Comparison of ENCODE assay signal across 8 cellular contexts in genomic region chr17:39069114-39069756, GRCh38.
DNase-seq lines count a peak whose midpoint lies in the region; ATAC-seq and TF ChIP-seq lines count a peak whose summit lies in the region.

No MANE protein-coding gene starts in this region.

- H3K4me3 ChIP-seq in MM.1S (ENCODE audit: low read length) (no peak overlapping the region), fibroblast of pulmonary artery (replicated peaks; ENCODE audit: low read depth, low read length) (no peak overlapping the region), neuronal stem cell (ENCODE audit: low read length in 2 of 2) (no peak overlapping the region)

- H3K4ac ChIP-seq in neuronal stem cell (ENCODE audit: low read length): no peak overlapping the region

- no CpG with 5 or more reads among the region's 8 CpGs for WGBS in neuronal stem cell (ENCODE audit: extremely low coverage in 2 of 2, insufficient read length in 2 of 2, insufficient replicate concordance in 1 of 2), 2 donors

- no peak overlapping the region for H3K4me2 ChIP-seq in MM.1S (ENCODE audit: low read depth, low read length)
- H3K4me2 ChIP-seq in neuronal stem cell (ENCODE audit: insufficient read depth, low read length, poor library complexity, severe bottlenecking): no peak overlapping the region

- H4K20me1 ChIP-seq in MM.1S (ENCODE audit: insufficient read depth, low read length): no peaks in the 10 kb centered on the region

- peak; percentile 60 for TF ChIP-seq CTCF in MM.1S (IDR thresholded peaks at IDR 0.05; ENCODE audit: low read length)
- peak; percentile 86 for TF ChIP-seq CTCF in fibroblast of pulmonary artery (IDR thresholded peaks at IDR 0.05; ENCODE audit: low read length, missing control alignments)

- no peaks in the 10 kb centered on the region for H3K79me1 ChIP-seq in neuronal stem cell (ENCODE audit: low read depth, low read length)

- peak overlapping the region; percentile 82 for H2AK5ac ChIP-seq in neuronal stem cell (ENCODE audit: low read depth, low read length)

- no peak overlapping the region for H3K14ac ChIP-seq in neuronal stem cell (ENCODE audit: low read length)

- no peak overlapping the region for H2AFZ ChIP-seq in MM.1S (ENCODE audit: low read length)
- H2AFZ ChIP-seq in neuronal stem cell (ENCODE audit: low read length): no peak overlapping the region

- no peaks in the 10 kb centered on the region for H3K9me2 ChIP-seq in MM.1S (replicated peaks; ENCODE audit: insufficient read depth, low read length)

- H3K36me3 Mint-ChIP-seq in activated naive CD4-positive, alpha-beta T cell treated with anti-CD3 and anti-CD28 coated beads, Interleukin-2, amount 50 U/mL, for 72 hours: no peaks in the 10 kb centered on the region

- no peak overlapping the region for H4K91ac ChIP-seq in neuronal stem cell (ENCODE audit: low read depth, low read length, poor library complexity)

- no peaks in the 10 kb centered on the region for H3K9me3 Mint-ChIP-seq in activated naive CD4-positive, alpha-beta T cell treated with anti-CD3 and anti-CD28 coated beads, Interleukin-2, amount 50 U/mL, for 72 hours

- H3K4me1 ChIP-seq in MM.1S (ENCODE audit: low read length): no peaks in the 10 kb centered on the region
- peaks cover 7 to 8% of the 10 kb centered on the region in 2 donors for H3K4me1 ChIP-seq in neuronal stem cell (ENCODE audit: control insufficient read depth in 2 of 2, insufficient read depth in 1 of 2, low read depth in 1 of 2, low read length in 2 of 2)

- no peaks in the 10 kb centered on the region for H3K27me3 ChIP-seq in MM.1S (replicated peaks; ENCODE audit: insufficient read depth, low read length)
- no peaks in the 10 kb centered on the region for H3K27me3 ChIP-seq in neuronal stem cell (ENCODE audit: control insufficient read depth in 3 of 3, insufficient read depth in 3 of 3, low read depth in 1 of 3, low read length in 3 of 3)

- DNase-seq in activated naive CD4-positive, alpha-beta T cell treated with anti-CD3 and anti-CD28 coated beads, Interleukin-2, amount 50 U/mL, for 72 hours (ENCODE audit: low spot score in 2 of 2): no peak
- no peak for DNase-seq in activated naive CD4-positive, alpha-beta T cell (lab: John Stamatoyannopoulos, UW)
- DNase-seq in MM.1S (peak; percentile 39), SW480 (ENCODE audit: low spot score) (peak; percentile 57), fibroblast of pulmonary artery (ENCODE audit: low read depth) (peak; percentile 76), neuronal stem cell (ENCODE audit: low spot score) (peak; percentile 38)
- DNase-seq in activated CD8-positive, alpha-beta memory T cell treated with anti-CD3 and anti-CD28 coated beads, Interleukin-2, amount 50 U/mL, for 48 hours: no peak

- no peaks in the 10 kb centered on the region for H3K79me2 ChIP-seq in MM.1S (ENCODE audit: low read length)

- H3K9me3 ChIP-seq in MM.1S (replicated peaks; ENCODE audit: insufficient read depth, low read length): no peaks in the 10 kb centered on the region
- H3K9me3 ChIP-seq in neuronal stem cell (replicated peaks in 1 of 2; ENCODE audit: control insufficient read depth in 2 of 2, insufficient read depth in 1 of 2, low read depth in 1 of 2, low read length in 2 of 2): no peaks in the 10 kb centered on the region

- H2BK15ac ChIP-seq in neuronal stem cell (ENCODE audit: low read length): peak overlapping the region; percentile 67

- H2BK120ac ChIP-seq in neuronal stem cell (ENCODE audit: low read depth, low read length): no peak overlapping the region

- H3K27ac ChIP-seq in MM.1S (ENCODE audit: low read length) (no peak overlapping the region), neuronal stem cell (replicated peaks; ENCODE audit: low read length) (no peak overlapping the region)

- peak overlapping the region; percentile 47 for H2BK12ac ChIP-seq in neuronal stem cell (ENCODE audit: low read length)

- H3K9ac ChIP-seq in MM.1S (ENCODE audit: low read length): no peak overlapping the region
- H3K9ac ChIP-seq in neuronal stem cell (ENCODE audit: low read depth, low read length, poor library complexity): no peak overlapping the region

- peak overlapping the region; percentile 17 for H3K23ac ChIP-seq in neuronal stem cell (ENCODE audit: low read depth, low read length, poor library complexity)

- peak; percentile 68 to 74 for ATAC-seq in activated naive CD4-positive, alpha-beta T cell treated with anti-CD3 and anti-CD28 coated beads, Interleukin-2, amount 50 U/mL, for 72 hours
- ATAC-seq in GM18520 (IDR thresholded peaks at IDR 0.05; ENCODE audit: unreplicated experiment): no peak

- H3K36me3 ChIP-seq in MM.1S (replicated peaks; ENCODE audit: insufficient read depth, low read length) (no peaks in the 10 kb centered on the region), neuronal stem cell (replicated peaks in 1 of 2; ENCODE audit: control insufficient read depth in 2 of 2, insufficient read depth in 2 of 2, low read length in 2 of 2) (no peaks in the 10 kb centered on the region)

- no peak overlapping the region for H2BK5ac ChIP-seq in neuronal stem cell (ENCODE audit: low read length)

- H4K8ac ChIP-seq in neuronal stem cell (ENCODE audit: low read depth, low read length): no peak overlapping the region

- H3K27ac Mint-ChIP-seq in activated naive CD4-positive, alpha-beta T cell treated with anti-CD3 and anti-CD28 coated beads, Interleukin-2, amount 50 U/mL, for 72 hours: peak overlapping the region; percentile 4 to 45

- peak overlapping the region; percentile 78 for H3K18ac ChIP-seq in neuronal stem cell (ENCODE audit: low read length)

- H3F3A ChIP-seq in MM.1S (ENCODE audit: insufficient read depth, low read length): no peaks in the 10 kb centered on the region

Comparison
In these comparisons a context has a peak if more than half of its experiments do, and no peak if none do; other contexts are left out.
1. DNase-seq: peak in MM.1S (single experiment), SW480 (single experiment), fibroblast of pulmonary artery (single experiment) and neuronal stem cell (single experiment); none in activated naive CD4-positive, alpha-beta T cell treated with anti-CD3 and anti-CD28 coated beads, Interleukin-2, amount 50 U/mL, for 72 hours (0 of 2), activated naive CD4-positive, alpha-beta T cell (0 of 4) and activated CD8-positive, alpha-beta memory T cell treated with anti-CD3 and anti-CD28 coated beads, Interleukin-2, amount 50 U/mL, for 48 hours (single experiment).